27 cellular contexts compared by ENCODE assay signal in genomic region chr2:177602611-177603164, GRCh38.
A peak's percentile ranks its signal among the peaks of the same experiment; 100 is the strongest.
DNase-seq lines count a peak whose midpoint lies in the region; ATAC-seq and TF ChIP-seq lines count a peak whose summit lies in the region.
"Had no signal": no experiment of that assay in that cellular context is flagged by ENCODE, and none has a peak within 500 bp of the region (broad histone marks: within the 10 kb centered on the region; RNA-seq: fewer than 3 reads in every experiment).

No MANE protein-coding gene starts in this region.

- H3K4me3 Mint-ChIP-seq in type B pancreatic cell, result peak overlapping the region; percentile 10
- no peak overlapping the region for H3K4me3 Mint-ChIP-seq in CD4-positive, alpha-beta T cell
- H3K4me3 Mint-ChIP-seq: activated CD8-positive, alpha-beta T cell treated with anti-CD3 and anti-CD28 coated beads for 36 hours; memory B cell had no signal

- no peak for ATAC-seq in CD4-positive, alpha-beta T cell (ENCODE audit: poor library complexity)
- ATAC-seq: activated CD8-positive, alpha-beta T cell treated with anti-CD3 and anti-CD28 coated beads for 36 hours; activated naive CD4-positive, alpha-beta T cell treated with anti-CD3 and anti-CD28 coated beads, Interleukin-2, amount 50 U/mL, for 72 hours; esophagus mucosa; foreskin keratinocyte; GM12878; left cardiac atrium had no signal

- no peaks in the 10 kb centered on the region for H3K27me3 Mint-ChIP-seq in type B pancreatic cell
- H3K27me3 Mint-ChIP-seq in CD4-positive, alpha-beta T cell, result peaks cover 15% of the 10 kb centered on the region
- H3K27me3 Mint-ChIP-seq: activated CD8-positive, alpha-beta T cell treated with anti-CD3 and anti-CD28 coated beads for 36 hours had no signal

- peaks cover 2% of the 10 kb centered on the region for H3K36me3 Mint-ChIP-seq in type B pancreatic cell
- no peaks in the 10 kb centered on the region for H3K36me3 Mint-ChIP-seq in CD4-positive, alpha-beta T cell (ENCODE audit: low read depth)

- no peaks in the 10 kb centered on the region for H3K79me1 ChIP-seq in mesendoderm (ENCODE audit: low read length)

- TF ChIP-seq CTCF in HEK293 (tag by site-specific recombination; IDR thresholded peaks at IDR 0.05), result no peak
- no peak for TF ChIP-seq CTCF in colonic mucosa (IDR thresholded peaks at IDR 0.05)
- no peak for TF ChIP-seq CTCF in type B pancreatic cell (conservative IDR thresholded peaks at IDR 0.05)
- TF ChIP-seq CTCF in spleen (IDR thresholded peaks at IDR 0.05 in 8 of 11, conservative IDR thresholded peaks at IDR 0.05 in 3 of 11), result no peak
- TF ChIP-seq CTCF in CD4-positive, alpha-beta T cell (IDR thresholded peaks at IDR 0.05), result no peak

- H3K9me3 ChIP-seq in HEK293 (ENCODE audit: control insufficient read depth, insufficient read depth, low read depth, low read length), result no peaks in the 10 kb centered on the region
- no peaks in the 10 kb centered on the region for H3K9me3 ChIP-seq in colonic mucosa
- no peaks in the 10 kb centered on the region for H3K9me3 ChIP-seq in spleen
- H3K9me3 ChIP-seq in CD4-positive, alpha-beta T cell (ENCODE audit: control insufficient read depth, low read length), result no peaks in the 10 kb centered on the region

- TF ChIP-seq POLR2A in spleen (IDR thresholded peaks at IDR 0.05), result no peak

- H3K36me3 ChIP-seq in HEK293 (ENCODE audit: control insufficient read depth in 2 of 2, insufficient read depth in 1 of 2, low read length in 2 of 2) (no peaks in the 10 kb centered on the region), colonic mucosa (no peaks in the 10 kb centered on the region), mesendoderm (ENCODE audit: control insufficient read depth, insufficient read depth, low read length) (no peaks in the 10 kb centered on the region), spleen (no peaks in the 10 kb centered on the region)

- H2BK120ac ChIP-seq in mesendoderm (ENCODE audit: low read depth, low read length), result no peak overlapping the region

- H3K4me1 ChIP-seq in HEK293 (ENCODE audit: control insufficient read depth, insufficient read depth, low read length) (no peaks in the 10 kb centered on the region), colonic mucosa (peaks cover 3% of the 10 kb centered on the region), mesendoderm (ENCODE audit: control insufficient read depth, low read depth, low read length) (peaks cover 5% of the 10 kb centered on the region), spleen (peaks cover 0 to 19% (median 11%) of the 10 kb centered on the region in 6 donors)
- H3K4me1 ChIP-seq: foreskin keratinocyte had no signal

- no peak overlapping the region for H3K56ac ChIP-seq in mesendoderm (ENCODE audit: low read length)

- H3K27ac ChIP-seq in HEK293 (ENCODE audit: extremely low read depth, low read depth, low read length), result no peak overlapping the region
- no peak overlapping the region for H3K27ac ChIP-seq in colonic mucosa
- no peak overlapping the region for H3K27ac ChIP-seq in mesendoderm (ENCODE audit: low read depth, low read length)
- H3K27ac ChIP-seq in spleen, result no peak overlapping the region
- no peak overlapping the region for H3K27ac ChIP-seq in CD4-positive, alpha-beta T cell (ENCODE audit: low read depth, low read length)
- H3K27ac ChIP-seq: foreskin keratinocyte, GM23248 had no signal

- no peak overlapping the region for H2AK5ac ChIP-seq in mesendoderm (ENCODE audit: low read length)

- no peak overlapping the region for H3K18ac ChIP-seq in mesendoderm (ENCODE audit: low read length)

- POLR2A ChIA-PET in HEK293 (lab: Yijun Ruan, JAX), result no interaction called here
- POLR2A ChIA-PET in CD4-positive, alpha-beta T cell (lab: Charles Lee), result no interaction called here

- H2BK15ac ChIP-seq in mesendoderm (replicated peaks; ENCODE audit: low read depth), result no peak overlapping the region

- no peak overlapping the region for H4K8ac ChIP-seq in mesendoderm (ENCODE audit: low read depth, low read length)

- H3K4me1 Mint-ChIP-seq in type B pancreatic cell (ENCODE audit: unreplicated experiment), result peaks cover 60% of the 10 kb centered on the region
- no peaks in the 10 kb centered on the region for H3K4me1 Mint-ChIP-seq in CD4-positive, alpha-beta T cell (ENCODE audit: low read depth)
- H3K4me1 Mint-ChIP-seq: memory B cell had no signal

- no peaks in the 10 kb centered on the region for H3K79me2 ChIP-seq in mesendoderm (ENCODE audit: control insufficient read depth, insufficient read depth, low read length)

- no peak overlapping the region for H4K5ac ChIP-seq in mesendoderm (ENCODE audit: low read length)

- no CpG with 5 or more reads among the region's 2 CpGs for WGBS in mesendoderm (ENCODE audit: extremely low coverage, insufficient coverage, low lambda C conversion rate)
- WGBS in spleen, 5 donors, result 70 to 87% (median 76%) methylated on average over 2 of the region's 2 CpGs

- intact Hi-C loops in colonic mucosa (cut with DNase I), result loop anchor here (5.0 kb wide), 2 partner anchors 115 to 265 kb away; no protein-coding TSS in a partner anchor
- intact Hi-C loops in spleen (cut with DNase I; ENCODE audit: low total_unique reads), result no loop called here
- intact Hi-C loops in CD4-positive, alpha-beta T cell (cut with DNase I, micrococcal nuclease), result loop anchor here (2.0 to 10.0 kb wide), 3 partner anchors 266 to 440 kb away; no protein-coding TSS in a partner anchor

- DNase-seq in colonic mucosa (peak; percentile 39), mesendoderm (no peak), type B pancreatic cell (ENCODE audit: extremely low spot score, unreplicated experiment) (no peak), NCI-H187 (lab: John Stamatoyannopoulos, UW) (no peak), spleen (no peak)
- no peak for DNase-seq in CD4-positive, alpha-beta T cell
- DNase-seq: activated CD4-positive, alpha-beta T cell treated with anti-CD3 and anti-CD28 coated beads for 1 hour; activated CD8-positive, alpha-beta T cell treated with anti-CD3 and anti-CD28 coated beads for 36 hours; anterior cingulate cortex; C1 segment of cervical spinal cord; Caco-2; cortex of kidney; foreskin keratinocyte; GM23248; left cardiac atrium; NCI-H1092 treated with DMSO at 0.1 percent for 48 hours; NCI-H2081 treated with DMSO at 0.1 percent for 48 hours; NCI-H345; occipital lobe; retina; stimulated activated CD4-positive, alpha-beta T cell treated with anti-CD3 and anti-CD28 coated beads, Interleukin-2, amount 100 ng/mL, for 48 hours; trophoblast cell had no signal

- H3K27me3 ChIP-seq in colonic mucosa (no peaks in the 10 kb centered on the region), mesendoderm (ENCODE audit: insufficient read depth, low read length, poor library complexity) (no peaks in the 10 kb centered on the region), spleen (replicated peaks in 1 of 7) (no peaks in the 10 kb centered on the region)
- H3K27me3 ChIP-seq in CD4-positive, alpha-beta T cell (ENCODE audit: control insufficient read depth, insufficient read depth, low read length), result no peaks in the 10 kb centered on the region

- H3K4ac ChIP-seq in mesendoderm (ENCODE audit: low read depth, low read length), result peak overlapping the region; percentile 46

- CTCF ChIA-PET in HEK293 (lab: Yijun Ruan, JAX), result interaction anchor here (0.6 to 2.0 kb wide), 9 partner anchors 11 to 715 kb away, joined by 3 to 9 read pairs (median 3); no protein-coding TSS in a partner anchor
- CTCF ChIA-PET in CD4-positive, alpha-beta T cell (lab: Charles Lee), result no interaction called here

- no peaks in the 10 kb centered on the region for H3K9me3 Mint-ChIP-seq in type B pancreatic cell
- H3K9me3 Mint-ChIP-seq in CD4-positive, alpha-beta T cell, result no peaks in the 10 kb centered on the region
- H3K9me3 Mint-ChIP-seq: activated CD8-positive, alpha-beta T cell treated with anti-CD3 and anti-CD28 coated beads for 36 hours; activated naive CD4-positive, alpha-beta T cell treated with anti-CD3 and anti-CD28 coated beads, Interleukin-2, amount 50 U/mL, for 72 hours had no signal

- H3K23ac ChIP-seq in mesendoderm (ENCODE audit: low read length), result no peak overlapping the region

- H3K4me3 ChIP-seq in HEK293 (ENCODE audit: low read depth, low read length) (no peak overlapping the region), colonic mucosa (no peak overlapping the region), mesendoderm (ENCODE audit: low read length) (no peak overlapping the region), spleen (no peak overlapping the region)
- H3K4me3 ChIP-seq: GM12878, GM23248 had no signal

- no peak overlapping the region for H2BK5ac ChIP-seq in mesendoderm (ENCODE audit: low read length)

- H3K9ac ChIP-seq in colonic mucosa (ENCODE audit: low read depth in 2 of 2, low read length in 2 of 2), result peak overlapping the region in 1 of 2 donors; percentile 51
- H3K9ac ChIP-seq in mesendoderm (ENCODE audit: low read length), result no peak overlapping the region
- H3K9ac ChIP-seq: GM23248 had no signal

- H3K27ac Mint-ChIP-seq in type B pancreatic cell, result no peak overlapping the region
- no peak overlapping the region for H3K27ac Mint-ChIP-seq in CD4-positive, alpha-beta T cell
- H3K27ac Mint-ChIP-seq: activated CD8-positive, alpha-beta T cell treated with anti-CD3 and anti-CD28 coated beads for 36 hours; activated naive CD4-positive, alpha-beta T cell treated with anti-CD3 and anti-CD28 coated beads, Interleukin-2, amount 50 U/mL, for 72 hours; memory B cell had no signal

- H3K4me2 ChIP-seq in mesendoderm (ENCODE audit: low read length), result no peak overlapping the region

TF ChIP-seq in HEK293, 187 proteins besides CTCF, POLR2A, EP300 and RAD21:
- TF ChIP-seq SCRT2 (tag by site-specific recombination; IDR thresholded peaks at IDR 0.05) (0 out of 2 replicates have a peak, but pooled peaks have one; percentile 15), SCRT1 (tag by site-specific recombination; IDR thresholded peaks at IDR 0.05; ENCODE audit: borderline replicate concordance) (no peak)
